23 cellular contexts compared by ENCODE assay signal in genomic region chr13:97231118-97231831, GRCh38. TPM values are rescaled to one million over a fixed set of nuclear protein-coding genes. Genes with fewer than 3 reads are reported as not detected.
DNase-seq lines count a peak whose midpoint lies in the region; ATAC-seq, FAIRE-seq and TF ChIP-seq lines count a peak whose summit lies in the region.
"Had no signal": no experiment of that assay in that cellular context is flagged by ENCODE, and none has a peak within 500 bp of the region (broad histone marks: within the 10 kb centered on the region; RNA-seq: fewer than 3 reads in every experiment).

No MANE protein-coding gene starts in this region.

- DNase-seq in mammary epithelial cell (peak; percentile 59), MCF 10A (ENCODE audit: unreplicated experiment) (no peak), epithelial cell of esophagus (ENCODE audit: low read depth) (peak; percentile 60), HepG2 (ENCODE audit: low spot score) (no peak), superior temporal gyrus (ENCODE audit: extremely low spot score) (peak; percentile 47), NCI-H524 (lab: John Stamatoyannopoulos, UW) (no peak), left lung (no peak)
- DNase-seq: 8988T; activated CD8-positive, alpha-beta memory T cell treated with anti-CD3 and anti-CD28 coated beads, Interleukin-2, amount 50 U/mL, for 48 hours; activated effector memory CD4-positive, alpha-beta T cell treated with Interleukin-2 at 50 U/mL for 16 hours; DMS153; esophagus squamous epithelium; MM.1S; NCI-H146; stimulated activated CD4-positive, alpha-beta T cell treated with anti-CD3 and anti-CD28 coated beads, Interleukin-2, amount 100 ng/mL, for 24 hours; uterus had no signal

- H2AFZ ChIP-seq in mammary epithelial cell (ENCODE audit: low read depth, low read length), result no peak overlapping the region
- H2AFZ ChIP-seq in HepG2 (ENCODE audit: low read length), result no peak overlapping the region

- POLR2A ChIA-PET in MCF 10A (lab: Yijun Ruan, JAX) (interaction anchor here (0.7 to 11.7 kb wide), 7 partner anchors 8 to 133 kb away, joined by 3 to 423 read pairs (median 5); partner anchors contain the start of gene MBNL2), HepG2 (lab: Yijun Ruan, JAX) (interaction anchor here (2.5 kb wide), 1 partner anchor 9 kb away, joined by 15 read pairs; the partner anchor contains the start of gene MBNL2)

- H3K36me3 Mint-ChIP-seq in MCF 10A (ENCODE audit: insufficient read depth, unreplicated experiment), result peaks cover 6% of the 10 kb centered on the region

- H3K4me2 ChIP-seq in mammary epithelial cell (ENCODE audit: insufficient read depth, low read depth, low read length) (no peak overlapping the region), HepG2 (ENCODE audit: low read depth, low read length) (peak overlapping the region; percentile 21; the same call in 1 of the 2 replicates)

- no peaks in the 10 kb centered on the region for H3K9me3 Mint-ChIP-seq in MCF 10A (ENCODE audit: unreplicated experiment)
- H3K9me3 Mint-ChIP-seq: stimulated activated naive CD8-positive, alpha-beta T cell treated with anti-CD3 and anti-CD28 coated beads, Interleukin-15, Interleukin-2, amounts not matched to agents 100 ng/mL and 50 ng/mL, for 24 hours had no signal

- H3K4me3 Mint-ChIP-seq in MCF 10A (ENCODE audit: unreplicated experiment), result no peak overlapping the region
- H3K4me3 Mint-ChIP-seq: stimulated activated naive CD8-positive, alpha-beta T cell treated with anti-CD3 and anti-CD28 coated beads, Interleukin-15, Interleukin-2, amounts not matched to agents 100 ng/mL and 50 ng/mL, for 24 hours had no signal

- no peaks in the 10 kb centered on the region for H4K20me1 ChIP-seq in mammary epithelial cell (ENCODE audit: insufficient read depth, low read length)
- H4K20me1 ChIP-seq in HepG2 (ENCODE audit: insufficient read depth, low read length), result peaks cover 97% of the 10 kb centered on the region

- ATAC-seq in HepG2, result no peak
- no peak for ATAC-seq in GM21528 (IDR thresholded peaks at IDR 0.05; ENCODE audit: low FRiP score, unreplicated experiment)
- ATAC-seq in left lung, result no peak

- no peaks in the 10 kb centered on the region for H3K36me3 ChIP-seq in mammary epithelial cell (ENCODE audit: insufficient read depth, low read length)
- H3K36me3 ChIP-seq in HepG2 (replicated peaks in 1 of 2; ENCODE audit: control insufficient read depth in 1 of 2, insufficient read depth in 2 of 2, low read length in 2 of 2), result peaks cover 5 to 51% of the 10 kb centered on the region in 2 experiments
- peaks cover 0 to 9% of the 10 kb centered on the region in 2 donors for H3K36me3 ChIP-seq in left lung
- H3K36me3 ChIP-seq: breast epithelium, neutrophil, uterus had no signal

- WGBS in mammary epithelial cell (ENCODE audit: low coverage, missing lambda C conversion rate), result 89% methylated on average over 1 of the region's 4 CpGs
- 94% methylated on average over 4 of the region's 4 CpGs for WGBS in HepG2 (ENCODE audit: low lambda C conversion rate)

- CTCF ChIA-PET in mammary epithelial cell (lab: Charles Lee; ENCODE audit: low non-redundant PET), result no interaction called here
- CTCF ChIA-PET in MCF 10A (lab: Yijun Ruan, JAX), result interaction anchor here (0.5 to 10.1 kb wide), 12 partner anchors 8 to 157 kb away, joined by 3 to 93 read pairs (median 4); partner anchors contain the start of gene MBNL2
- CTCF ChIA-PET in HepG2 (lab: Yijun Ruan, JAX; ENCODE audit: low intra/inter-chr PET ratio, low total read pairs), result no interaction called here

- H3K4me1 ChIP-seq in mammary epithelial cell (ENCODE audit: insufficient read depth, low read length) (peaks cover 18% of the 10 kb centered on the region), HepG2 (ENCODE audit: insufficient read depth, low read length) (peaks cover 97% of the 10 kb centered on the region), left lung (peaks cover 19 to 79% of the 10 kb centered on the region in 2 donors)

- no peaks in the 10 kb centered on the region for H3K27me3 Mint-ChIP-seq in MCF 10A (ENCODE audit: insufficient read depth, unreplicated experiment)
- H3K27me3 Mint-ChIP-seq: stimulated activated naive CD8-positive, alpha-beta T cell treated with anti-CD3 and anti-CD28 coated beads, Interleukin-15, Interleukin-2, amounts not matched to agents 100 ng/mL and 50 ng/mL, for 24 hours had no signal

- peaks cover 27% of the 10 kb centered on the region for H3K4me1 Mint-ChIP-seq in MCF 10A (ENCODE audit: insufficient read depth, unreplicated experiment)

- H3K4me3 ChIP-seq in mammary epithelial cell (replicated peaks in 1 of 3; ENCODE audit: insufficient read depth in 1 of 3, low read depth in 2 of 3, low read length in 3 of 3) (no peak overlapping the region), epithelial cell of esophagus (ENCODE audit: low read length) (no peak overlapping the region), HepG2 (replicated peaks in 1 of 3; ENCODE audit: insufficient read depth in 1 of 3, low read depth in 2 of 3, low read length in 3 of 3) (no peak overlapping the region; a peak in 1 of 6 replicates), left lung (no peak overlapping the region)
- H3K4me3 ChIP-seq: breast epithelium, esophagus squamous epithelium, uterus had no signal

- no peak for TF ChIP-seq RAD21 in HepG2 (CRISPR knock-in tag; IDR thresholded peaks at IDR 0.05)

- TF ChIP-seq EP300 in HepG2 (IDR thresholded peaks at IDR 0.05; ENCODE audit: low read depth in 2 of 2, low read length in 2 of 2), result no peak
- TF ChIP-seq EP300 in HepG2 (CRISPR knock-in tag; IDR thresholded peaks at IDR 0.05; ENCODE audit: borderline replicate concordance), result no peak

- H3K27ac ChIP-seq in mammary epithelial cell (ENCODE audit: insufficient read depth, low read depth, low read length) (no peak overlapping the region), HepG2 (ENCODE audit: extremely low read length, insufficient read depth, low read length) (no peak overlapping the region), left lung (no peak overlapping the region)
- H3K27ac ChIP-seq: C4-2B, neutrophil, uterus had no signal

- FAIRE-seq in HepG2 (lab: Jason Lieb, UNC), result no peak
- FAIRE-seq: GM12891, RCC 7860 had no signal

- intact Hi-C loops in mammary epithelial cell (cut with micrococcal nuclease), result no loop called here
- intact Hi-C loops in MCF 10A (cut with micrococcal nuclease), result no loop called here
- intact Hi-C loops in HepG2 (cut with micrococcal nuclease; ENCODE audit: unreplicated experiment), result no loop called here
- intact Hi-C loops in left lung (cut with DNase I), result no loop called here

- H3K79me2 ChIP-seq in mammary epithelial cell (ENCODE audit: insufficient read depth, low read length) (peaks cover 94% of the 10 kb centered on the region), HepG2 (ENCODE audit: insufficient read depth, low read length) (peaks cover 97% of the 10 kb centered on the region)

- dilution Hi-C loops in mammary epithelial cell (cut with HindIII; ENCODE audit: low sequenced_read_pairs), result no loop called here

- TF ChIP-seq POLR2A in HepG2 (IDR thresholded peaks at IDR 0.05; ENCODE audit: insufficient read depth in 1 of 2, low read depth in 2 of 2, low read length in 2 of 2), result no peak

- BruUV-seq in mammary epithelial cell (replicated peaks; lab: Mats Ljungman, UMichigan) (no TSS peak), MCF 10A (replicated peaks; lab: Mats Ljungman, UMichigan) (no TSS peak), HepG2 (replicated peaks; lab: Mats Ljungman, UMichigan) (no TSS peak)

- TF ChIP-seq CTCF in mammary epithelial cell (conservative IDR thresholded peaks at IDR 0.05 in 1 of 2, IDR thresholded peaks at IDR 0.05 in 1 of 2; ENCODE audit: extremely low read depth in 1 of 2, insufficient read depth in 1 of 2, low read depth in 1 of 2, low read length in 2 of 2) (no peak), MCF 10A (IDR thresholded peaks at IDR 0.05; ENCODE audit: unreplicated experiment) (no peak), epithelial cell of esophagus (IDR thresholded peaks at IDR 0.05; ENCODE audit: insufficient read depth, low read depth, low read length, missing control alignments) (no peak), HepG2 (CRISPR knock-in tag; IDR thresholded peaks at IDR 0.05) (no peak), left lung (IDR thresholded peaks at IDR 0.05) (no peak)

- H3K9ac ChIP-seq in mammary epithelial cell (ENCODE audit: insufficient read depth, low read length) (no peak overlapping the region), HepG2 (ENCODE audit: insufficient read depth, low read depth, low read length) (no peak overlapping the region)

- H3K9me3 ChIP-seq in mammary epithelial cell (replicated peaks; ENCODE audit: insufficient read depth, low read length) (no peaks in the 10 kb centered on the region), HepG2 (ENCODE audit: low read length) (no peaks in the 10 kb centered on the region), left lung (no peaks in the 10 kb centered on the region)
- H3K9me3 ChIP-seq: breast epithelium, esophagus squamous epithelium, neutrophil, uterus had no signal

- H3K27me3 ChIP-seq in mammary epithelial cell (ENCODE audit: insufficient read depth, low read length) (no peaks in the 10 kb centered on the region), HepG2 (ENCODE audit: control insufficient read depth in 1 of 2, insufficient read depth in 2 of 2, low read length in 2 of 2) (no peaks in the 10 kb centered on the region), left lung (no peaks in the 10 kb centered on the region)
- H3K27me3 ChIP-seq: breast epithelium, esophagus squamous epithelium, uterus had no signal

- in situ Hi-C loops in mammary epithelial cell (cut with MboI; ENCODE audit: low sequenced_read_pairs in 2 of 2), result no loop called here
- in situ Hi-C loops in HepG2 (cut with HindIII; ENCODE audit: extremely low pct_ligation_motif_present, low pct_unique_long_range_greater_than_20kb), result no loop called here

- no peak overlapping the region for H3K27ac Mint-ChIP-seq in MCF 10A (ENCODE audit: low read depth, unreplicated experiment)
- H3K27ac Mint-ChIP-seq: stimulated activated naive CD8-positive, alpha-beta T cell treated with anti-CD3 and anti-CD28 coated beads, Interleukin-15, Interleukin-2, amounts not matched to agents 100 ng/mL and 50 ng/mL, for 24 hours had no signal

RNA-seq across cellular contexts. Expression of gene MBNL2, which starts 9.1 kb away (rescaled TPM):
- total RNA-seq in mammary epithelial cell (100 to 1,000 TPM in 1 of 2 donors, 10 to 100 TPM in 1; 37.5 to 125 TPM), MCF 10A (2022) (74.3 and 85.8 TPM in 2 replicates), HepG2 (2016; rRNA removed; fragmentation: Illumina TruSeq; extraction: Trizol) (30.8 and 48.1 TPM in 2 replicates), left lung (10 to 100 TPM; 75.9 to 86.3 TPM)
- polyA plus RNA-seq in mammary epithelial cell (20.0 TPM), HepG2 (2011; rRNA removed) (59.0 and 62.9 TPM in 2 replicates)
- 33.9 TPM for polyA minus RNA-seq in mammary epithelial cell
- total RNA-seq in HepG2 (2016; cell fraction: cytosol; rRNA removed; fragmentation: Illumina TruSeq; extraction: Trizol; ENCODE audit: low read depth), result 4.0 and 5.0 TPM in 2 replicates
- 27.9 and 48.3 TPM in 2 replicates for total RNA-seq in HepG2 (2016; cell fraction: insoluble cytoplasmic fraction; rRNA removed; fragmentation: Illumina TruSeq; extraction: Trizol)
- total RNA-seq in HepG2 (2016; cell fraction: membrane; rRNA removed; fragmentation: Illumina TruSeq; extraction: Trizol), result 15.6 and 16.3 TPM in 2 replicates
- total RNA-seq in HepG2 (2016; cell fraction: nucleus; rRNA removed; fragmentation: Illumina TruSeq; extraction: Trizol), result 50.3 and 53.0 TPM in 2 replicates
- 44.6 and 63.1 TPM in 2 replicates for polyA plus RNA-seq in HepG2 (2011; cell fraction: cytosol; rRNA removed)
- 78.5 and 95.6 TPM in 2 replicates for polyA plus RNA-seq in HepG2 (2011; cell fraction: nucleus; rRNA removed)
- 49.8 and 59.5 TPM in 2 replicates for polyA plus RNA-seq in HepG2 (2012)
- 0.49 and 0.73 TPM in 2 replicates for polyA plus RNA-seq in HepG2 (2016; cell fraction: cytosol; fragmentation: Illumina TruSeq; extraction: Trizol; ENCODE audit: low read depth)
- 27.4 and 31.9 TPM in 2 replicates for polyA plus RNA-seq in HepG2 (2016; cell fraction: insoluble cytoplasmic fraction; fragmentation: Illumina TruSeq; extraction: Trizol; ENCODE audit: low read depth)
- 4.4 and 4.9 TPM in 2 replicates for polyA plus RNA-seq in HepG2 (2016; cell fraction: membrane; fragmentation: Illumina TruSeq; extraction: Trizol; ENCODE audit: low read depth)
- 32.1 and 37.5 TPM in 2 replicates for polyA plus RNA-seq in HepG2 (2016; cell fraction: nucleus; fragmentation: Illumina TruSeq; extraction: Trizol; ENCODE audit: insufficient read depth, low read depth)
- 48.4 and 211 TPM in 2 replicates for polyA minus RNA-seq in HepG2 (2011; rRNA and poly(A)+ RNA removed; ENCODE audit: low replicate concordance)
- polyA minus RNA-seq in HepG2 (2011; cell fraction: cytosol; rRNA and poly(A)+ RNA removed), result 125 and 134 TPM in 2 replicates
- polyA minus RNA-seq in HepG2 (2011; cell fraction: nucleus; rRNA and poly(A)+ RNA removed), result 274 and 278 TPM in 2 replicates

Comparison
In these comparisons a context has a peak if more than half of its experiments do, and no peak if none do; other contexts are left out.
1. DNase-seq: peak in mammary epithelial cell (single experiment), epithelial cell of esophagus (single experiment) and superior temporal gyrus (single experiment); none in MCF 10A (single experiment), HepG2 (single experiment), NCI-H524 (0 of 2) and left lung (0 of 2).